14 cellular contexts compared by ENCODE assay signal in genomic region chr2:86783615-86784339, GRCh38. TPM values are rescaled to one million over a fixed set of nuclear protein-coding genes. Genes with fewer than 3 reads are reported as not detected.
A peak's percentile ranks its signal among the peaks of the same experiment; 100 is the strongest.
DNase-seq lines count a peak whose midpoint lies in the region; ATAC-seq and TF ChIP-seq lines count a peak whose summit lies in the region.
"Had no signal": no experiment of that assay in that cellular context is flagged by ENCODE, and none has a peak within 500 bp of the region (broad histone marks: within the 10 kb centered on the region; RNA-seq: fewer than 3 reads in every experiment).

No MANE protein-coding gene starts in this region.

- intact Hi-C loops in CD14-positive monocyte (cut with micrococcal nuclease) (no loop called here), mammary epithelial cell (cut with micrococcal nuclease) (no loop called here)

- H3K27me3 Mint-ChIP-seq in activated naive CD8-positive, alpha-beta T cell treated with anti-CD3 and anti-CD28 coated beads, Interleukin-2, amount 10 ng/mL, durations not matched to agents 7 days and 5 days, result no peaks in the 10 kb centered on the region
- H3K27me3 Mint-ChIP-seq in CD14-positive monocyte (ENCODE audit: low read depth in 3 of 3), result peaks cover 19 to 35% (median 25%) of the 10 kb centered on the region in 3 donors

- no peaks in the 10 kb centered on the region for H3K79me2 ChIP-seq in mammary epithelial cell (ENCODE audit: insufficient read depth, low read length)

- no peak overlapping the region for H3K4me2 ChIP-seq in mammary epithelial cell (ENCODE audit: insufficient read depth, low read depth, low read length)
- H3K4me2 ChIP-seq: KMS-11 had no signal

- POLR2A ChIA-PET in activated naive CD8-positive, alpha-beta T cell treated with anti-CD3 and anti-CD28 coated beads, Interleukin-2, amount 10 ng/mL, durations not matched to agents 7 days and 5 days (lab: Charles Lee), result interaction anchor here (1.3 to 19.1 kb wide), 7 partner anchors 8 to 40 kb away, joined by 3 to 755 read pairs (median 20); partner anchors contain the start of gene CD8A

- no peak overlapping the region for H3K27ac ChIP-seq in mammary epithelial cell (ENCODE audit: insufficient read depth, low read depth, low read length)
- H3K27ac ChIP-seq: KMS-11, SJSA1 had no signal

- H3K27me3 ChIP-seq in mammary epithelial cell (ENCODE audit: insufficient read depth, low read length), result peaks cover 6% of the 10 kb centered on the region

- dilution Hi-C loops in mammary epithelial cell (cut with HindIII; ENCODE audit: low sequenced_read_pairs), result no loop called here

- CTCF ChIA-PET in mammary epithelial cell (lab: Charles Lee; ENCODE audit: low non-redundant PET), result no interaction called here

- H2AFZ ChIP-seq in mammary epithelial cell (ENCODE audit: low read depth, low read length), result no peak overlapping the region

- ATAC-seq in GM18511 (IDR thresholded peaks at IDR 0.05; ENCODE audit: unreplicated experiment) (peak; percentile 96), GM21360 (IDR thresholded peaks at IDR 0.05; ENCODE audit: unreplicated experiment) (peak; percentile 80), HG03103 (IDR thresholded peaks at IDR 0.05; ENCODE audit: low read depth, unreplicated experiment) (peak; percentile 93)
- no peak for ATAC-seq in activated naive CD8-positive, alpha-beta T cell treated with anti-CD3 and anti-CD28 coated beads, Interleukin-2, amount 10 ng/mL, durations not matched to agents 7 days and 5 days (ENCODE audit: low read depth)

- H3K4me3 Mint-ChIP-seq in activated naive CD8-positive, alpha-beta T cell treated with anti-CD3 and anti-CD28 coated beads, Interleukin-2, amount 10 ng/mL, durations not matched to agents 7 days and 5 days, result peak overlapping the region; percentile 93
- no peak overlapping the region for H3K4me3 Mint-ChIP-seq in CD14-positive monocyte

- TF ChIP-seq CTCF in CD14-positive monocyte (IDR thresholded peaks at IDR 0.05) (no peak), mammary epithelial cell (conservative IDR thresholded peaks at IDR 0.05 in 1 of 2, IDR thresholded peaks at IDR 0.05 in 1 of 2; ENCODE audit: extremely low read depth in 1 of 2, insufficient read depth in 1 of 2, low read depth in 1 of 2, low read length in 2 of 2) (no peak)

- H3K9me3 Mint-ChIP-seq in activated naive CD8-positive, alpha-beta T cell treated with anti-CD3 and anti-CD28 coated beads, Interleukin-2, amount 10 ng/mL, durations not matched to agents 7 days and 5 days, result no peaks in the 10 kb centered on the region
- peaks cover 0 to 3% (median 0%) of the 10 kb centered on the region in 7 donors for H3K9me3 Mint-ChIP-seq in CD14-positive monocyte

- DNase-seq in activated naive CD8-positive, alpha-beta T cell treated with anti-CD3 and anti-CD28 coated beads, Interleukin-2, amount 10 ng/mL, durations not matched to agents 7 days and 5 days, result no peak
- DNase-seq in CD14-positive monocyte (ENCODE audit: low spot score) (no peak), NCI-H1417 treated with DMSO at 0.1 percent for 48 hours (lab: John Stamatoyannopoulos, UW) (no peak), mammary epithelial cell (no peak), OCI-M1 (lab: John Stamatoyannopoulos, UW) (no peak)
- DNase-seq: stimulated activated CD4-positive, alpha-beta T cell treated with anti-CD3 and anti-CD28 coated beads, Interleukin-12 subunit alpha, Interleukin-12 subunit beta, amount 100 ng/mL, for 4 hours had no signal

- no TSS peak for BruUV-seq in mammary epithelial cell (replicated peaks; lab: Mats Ljungman, UMichigan)

- H3K36me3 Mint-ChIP-seq in activated naive CD8-positive, alpha-beta T cell treated with anti-CD3 and anti-CD28 coated beads, Interleukin-2, amount 10 ng/mL, durations not matched to agents 7 days and 5 days, result peaks cover 42% of the 10 kb centered on the region
- peaks cover 0 to 1% of the 10 kb centered on the region in 2 donors for H3K36me3 Mint-ChIP-seq in CD14-positive monocyte

- no peak overlapping the region for H3K4me3 ChIP-seq in mammary epithelial cell (replicated peaks in 1 of 3; ENCODE audit: insufficient read depth in 1 of 3, low read depth in 2 of 3, low read length in 3 of 3)
- H3K4me3 ChIP-seq: SJSA1 had no signal

- no peaks in the 10 kb centered on the region for H4K20me1 ChIP-seq in mammary epithelial cell (ENCODE audit: insufficient read depth, low read length)

- no peaks in the 10 kb centered on the region for H3K9me3 ChIP-seq in mammary epithelial cell (replicated peaks; ENCODE audit: insufficient read depth, low read length)
- H3K9me3 ChIP-seq: SJSA1 had no signal

- H3K27ac Mint-ChIP-seq in activated naive CD8-positive, alpha-beta T cell treated with anti-CD3 and anti-CD28 coated beads, Interleukin-2, amount 10 ng/mL, durations not matched to agents 7 days and 5 days, result peak overlapping the region; percentile 99
- H3K27ac Mint-ChIP-seq in CD14-positive monocyte, result peak overlapping the region in 3 of 7 donors; percentile 3 to 72 (median 46)

- H3K4me1 Mint-ChIP-seq in activated naive CD8-positive, alpha-beta T cell treated with anti-CD3 and anti-CD28 coated beads, Interleukin-2, amount 10 ng/mL, durations not matched to agents 7 days and 5 days, result peaks cover 58% of the 10 kb centered on the region
- H3K4me1 Mint-ChIP-seq in CD14-positive monocyte, result peaks cover 26% of the 10 kb centered on the region

- no peaks in the 10 kb centered on the region for H3K36me3 ChIP-seq in mammary epithelial cell (ENCODE audit: insufficient read depth, low read length)
- H3K36me3 ChIP-seq: SJSA1 had no signal

- no peak overlapping the region for H3K9ac ChIP-seq in mammary epithelial cell (ENCODE audit: insufficient read depth, low read length)
- H3K9ac ChIP-seq: KMS-11 had no signal

- peaks cover under 1% of the 10 kb centered on the region for H3K4me1 ChIP-seq in mammary epithelial cell (ENCODE audit: insufficient read depth, low read length)
- H3K4me1 ChIP-seq: SJSA1 had no signal

- in situ Hi-C loops in mammary epithelial cell (cut with MboI; ENCODE audit: low sequenced_read_pairs in 2 of 2), result no loop called here

- 75% methylated on average over 8 of the region's 8 CpGs for WGBS in mammary epithelial cell (ENCODE audit: low coverage, missing lambda C conversion rate)

RNA-seq across cellular contexts. Expression of gene CD8A, which starts 6.9 kb away (rescaled TPM):
- total RNA-seq in activated naive CD8-positive, alpha-beta T cell treated with anti-CD3 and anti-CD28 coated beads, Interleukin-2, amount 10 ng/mL, durations not matched to agents 7 days and 5 days, result 100 to 1,000 TPM; 666 to 683 TPM
- polyA plus RNA-seq in CD14-positive monocyte (1 to 10 TPM in 1 of 2 donors, under 1 TPM in 1; 0.88 to 1.1 TPM), mammary epithelial cell (0.15 TPM)
- under 1 TPM; 0.17 to 0.56 TPM for total RNA-seq in mammary epithelial cell
- not detected for polyA minus RNA-seq in mammary epithelial cell
- total RNA-seq: epithelial cell of proximal tubule, lung microvascular endothelial cell, SJSA1, urinary bladder had no signal

Comparison
In these comparisons a context has a peak if more than half of its experiments do, and no peak if none do; other contexts are left out.
1. RNA of gene CD8A, which starts 6.9 kb away (total RNA-seq): 666 to 683 TPM in activated naive CD8-positive, alpha-beta T cell treated with anti-CD3 and anti-CD28 coated beads, Interleukin-2, amount 10 ng/mL, durations not matched to agents 7 days and 5 days; 0.17 to 0.56 TPM in mammary epithelial cell; every median in the first group is over 100 times any median in the second.